ENCODE assay signal across 21 cellular contexts in the genomic region with DNA sequence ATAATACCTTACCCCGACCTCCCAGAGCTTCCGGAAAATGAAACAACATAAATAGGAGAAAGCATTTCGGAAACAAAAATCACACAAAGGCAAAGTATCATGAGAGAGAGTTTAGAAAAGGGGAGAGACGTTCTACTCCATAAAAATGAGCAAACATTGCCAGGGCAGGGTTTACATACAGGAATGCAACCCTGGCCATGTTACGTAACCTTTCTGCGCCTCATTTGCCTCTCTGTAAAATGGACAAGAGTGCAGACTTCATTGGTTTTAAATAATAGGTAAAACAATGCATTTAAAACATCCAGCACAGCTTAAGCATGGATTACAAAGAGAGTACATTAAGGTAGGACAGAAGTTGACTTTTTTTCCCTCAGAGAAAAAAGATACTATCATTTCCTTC.
"Had no signal": no experiment of that assay in that cellular context is flagged by ENCODE, and none has a peak within 500 bp of the region (broad histone marks: within the 10 kb centered on the region; RNA-seq: fewer than 3 reads in every experiment).

No MANE protein-coding gene starts in this region.

- DNase-seq: activated B cell treated with CpG ODN at 0.5 μM for 24 hours; activated CD8-positive, alpha-beta memory T cell treated with anti-CD3 and anti-CD28 coated beads, Interleukin-2, amount 50 U/mL, for 4 hours; activated gamma-delta T cell treated with Interleukin-2 at 50 U/mL for 16 hours; activated naive CD4-positive, alpha-beta T cell treated with anti-CD3 and anti-CD28 coated beads, Interleukin-2, amount 50 U/mL, for 16 hours; activated T-cell treated with anti-CD3 and anti-CD28 coated beads, Interleukin-2, amount 50 U/mL, for 24 hours; amniotic stem cell; effector CD4-positive, alpha-beta T cell; esophagus squamous epithelium; hippocampal formation; midbrain; naive thymus-derived CD4-positive, alpha-beta T cell; occipital lobe; spleen; stimulated activated naive CD4-positive, alpha-beta T cell treated with Interleukin-2 at 50 U/mL for 16 hours; T-helper 1 cell; trophoblast cell had no signal

- H3K27ac ChIP-seq: esophagus squamous epithelium, spleen, thoracic aorta had no signal

- H3K4me3 ChIP-seq: esophagus squamous epithelium, gastroesophageal sphincter, right atrium auricular region, spleen, thoracic aorta had no signal

- H3K27me3 ChIP-seq: esophagus squamous epithelium, gastroesophageal sphincter, right atrium auricular region, spleen had no signal

- H3K36me3 ChIP-seq: esophagus squamous epithelium, gastroesophageal sphincter, right atrium auricular region, spleen, thoracic aorta had no signal

- H3K9me3 ChIP-seq: esophagus squamous epithelium, gastroesophageal sphincter, right atrium auricular region, spleen, thoracic aorta had no signal

- H3K4me3 Mint-ChIP-seq: activated B cell treated with CpG ODN at 0.5 μM for 24 hours; activated T-cell treated with anti-CD3 and anti-CD28 coated beads, Interleukin-2, amount 50 U/mL, for 24 hours; naive thymus-derived CD4-positive, alpha-beta T cell; neural crest cell; T-helper 2 cell treated with Interferon-gamma antibody and Interleukin-4, amounts not matched to agents 5 μg/mL and 100 μg/mL, for 36 hours had no signal

- H3K36me3 Mint-ChIP-seq: naive thymus-derived CD4-positive, alpha-beta T cell had no signal

- H3K27ac Mint-ChIP-seq: activated B cell treated with CpG ODN at 0.5 μM for 24 hours; activated T-cell treated with anti-CD3 and anti-CD28 coated beads, Interleukin-2, amount 50 U/mL, for 24 hours; naive thymus-derived CD4-positive, alpha-beta T cell; T-helper 2 cell treated with Interferon-gamma antibody and Interleukin-4, amounts not matched to agents 5 μg/mL and 100 μg/mL, for 36 hours had no signal

- H3K9me3 Mint-ChIP-seq: activated B cell treated with CpG ODN at 0.5 μM for 24 hours; activated T-cell treated with anti-CD3 and anti-CD28 coated beads, Interleukin-2, amount 50 U/mL, for 24 hours; naive thymus-derived CD4-positive, alpha-beta T cell; neural crest cell; T-helper 2 cell treated with Interferon-gamma antibody and Interleukin-4, amounts not matched to agents 5 μg/mL and 100 μg/mL, for 36 hours had no signal
